ENCODE assay signal across 8 cellular contexts in genomic region chr17:17416007-17416399, GRCh38.
A peak's percentile ranks its signal among the peaks of the same experiment; 100 is the strongest.
DNase-seq lines count a peak whose midpoint lies in the region; ATAC-seq, FAIRE-seq and TF ChIP-seq lines count a peak whose summit lies in the region.

No MANE protein-coding gene starts in this region.

- peaks cover 3 to 13% of the 10 kb centered on the region in 2 donors for H3K9me3 Mint-ChIP-seq in activated naive CD4-positive, alpha-beta T cell treated with anti-CD3 and anti-CD28 coated beads, Interleukin-2, amount 50 U/mL, for 72 hours

- DNase-seq in AG10803 (ENCODE audit: low read depth) = peak; percentile 79
- peak; percentile 36 for DNase-seq in GM19239 (ENCODE audit: insufficient read length, low spot score)
- peak; percentile 85 for DNase-seq in NCI-H510A (lab: John Stamatoyannopoulos, UW)
- DNase-seq in activated naive CD4-positive, alpha-beta T cell treated with anti-CD3 and anti-CD28 coated beads, Interleukin-2, amount 50 U/mL, for 72 hours (ENCODE audit: low spot score in 2 of 2) = peak in 1 of 2 donors; percentile 42
- DNase-seq in iPS DF 6.9 (ENCODE audit: low read depth, low spot score) = peak; percentile 52
- peak in 8 of 49 donors; percentile 15 to 60 (median 27) for DNase-seq in substantia nigra (lab: John Stamatoyannopoulos, UW)
- no peak for DNase-seq in GM19238 (ENCODE audit: insufficient read length, low spot score)
- DNase-seq in DMS114 treated with DMSO at 0.1 percent for 48 hours (lab: John Stamatoyannopoulos, UW; ENCODE audit: unreplicated experiment) = no peak

- no peak for TF ChIP-seq CTCF in AG10803 (conservative IDR thresholded peaks at IDR 0.05; ENCODE audit: low read length)

- no peaks in the 10 kb centered on the region for H3K27me3 ChIP-seq in iPS DF 6.9 (ENCODE audit: control insufficient read depth, insufficient read depth, low read length)

- H3K36me3 ChIP-seq in iPS DF 6.9 (ENCODE audit: control insufficient read depth, insufficient read depth, low read length) = no peaks in the 10 kb centered on the region

- peak overlapping the region; percentile 4 to 57 for H3K27ac Mint-ChIP-seq in activated naive CD4-positive, alpha-beta T cell treated with anti-CD3 and anti-CD28 coated beads, Interleukin-2, amount 50 U/mL, for 72 hours

- no CpG with 5 or more reads among the region's 2 CpGs for WGBS in iPS DF 6.9 (ENCODE audit: insufficient coverage, insufficient read length)

- peak; percentile 72 to 82 for ATAC-seq in activated naive CD4-positive, alpha-beta T cell treated with anti-CD3 and anti-CD28 coated beads, Interleukin-2, amount 50 U/mL, for 72 hours

- H3K4me1 ChIP-seq in iPS DF 6.9 (ENCODE audit: control insufficient read depth, insufficient read depth, low read length) = no peaks in the 10 kb centered on the region

- FAIRE-seq in GM19239 (lab: Jason Lieb, UNC) = peak; percentile 18

- H3K27ac ChIP-seq in iPS DF 6.9 (ENCODE audit: low read length) = no peak overlapping the region
- peak overlapping the region; percentile 19 for H3K27ac ChIP-seq in substantia nigra (ENCODE audit: low read depth, low read length, poor library complexity, severe bottlenecking)

- no peak overlapping the region for H3K4me3 ChIP-seq in AG10803 (ENCODE audit: low read length)
- no peak overlapping the region for H3K4me3 ChIP-seq in iPS DF 6.9 (ENCODE audit: low read length)

- H3K36me3 Mint-ChIP-seq in activated naive CD4-positive, alpha-beta T cell treated with anti-CD3 and anti-CD28 coated beads, Interleukin-2, amount 50 U/mL, for 72 hours = peaks cover 0 to 7% of the 10 kb centered on the region in 2 donors

- no peaks in the 10 kb centered on the region for H3K9me3 ChIP-seq in iPS DF 6.9 (ENCODE audit: control insufficient read depth, insufficient read depth, low read length)

Comparison
In these comparisons a context has a peak if more than half of its experiments do, and no peak if none do; other contexts are left out.
1. DNase-seq: peak in AG10803 (single experiment), GM19239 (single experiment), NCI-H510A (single experiment) and iPS DF 6.9 (single experiment); none in GM19238 (single experiment) and DMS114 treated with DMSO at 0.1 percent for 48 hours (single experiment).